In the genomic region with DNA sequence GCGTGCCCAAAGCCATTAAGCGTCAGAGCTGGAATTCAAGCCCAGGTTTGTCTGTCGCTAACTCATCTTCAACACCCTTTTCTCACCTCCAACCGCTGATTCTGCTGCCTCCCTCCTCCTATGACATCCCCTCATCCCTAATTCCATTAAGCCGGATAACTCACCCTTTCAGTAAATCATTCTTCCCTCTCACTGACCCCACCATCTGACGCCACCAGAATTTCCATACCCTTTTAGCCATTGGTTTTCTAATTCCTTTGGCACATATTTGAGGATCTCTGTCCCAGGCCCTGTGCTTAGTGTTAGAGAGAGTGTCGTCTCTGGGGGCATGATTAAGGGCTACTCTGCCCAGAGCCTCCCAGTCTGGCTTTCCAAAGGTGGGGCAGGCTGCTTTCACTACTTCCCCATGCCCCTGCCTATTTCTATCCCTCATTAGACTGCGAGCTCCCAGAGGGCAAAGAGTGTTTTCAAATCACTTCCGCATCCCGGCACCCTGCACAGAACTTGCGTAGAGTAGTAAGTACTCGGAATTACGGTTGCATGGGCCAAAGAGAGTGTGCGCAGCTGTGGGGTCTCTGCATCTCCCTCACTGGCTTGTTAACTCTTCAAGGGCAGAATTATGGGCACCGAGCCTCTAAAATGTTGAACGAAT, we compare ENCODE assay signal across 10 cellular contexts. TPM values are rescaled to one million over a fixed set of nuclear protein-coding genes. Genes with fewer than 3 reads are reported as not detected.
DNase-seq lines count a peak whose midpoint lies in the region; ATAC-seq and TF ChIP-seq lines count a peak whose summit lies in the region.
"Had no signal": no experiment of that assay in that cellular context is flagged by ENCODE, and none has a peak within 500 bp of the region (broad histone marks: within the 10 kb centered on the region; RNA-seq: fewer than 3 reads in every experiment).

No MANE protein-coding gene starts in this region.

- CTCF ChIA-PET in activated naive CD4-positive, alpha-beta T cell treated with anti-CD3 and anti-CD28 coated beads, Interleukin-2, amount 10 ng/mL, durations not matched to agents 7 days and 5 days (lab: Charles Lee) = interaction anchor here (1.2 to 1.5 kb wide), 3 partner anchors 21 to 277 kb away, joined by 3 to 7 read pairs (median 3); no protein-coding TSS in a partner anchor
- CTCF ChIA-PET in activated B cell treated with CpG ODN at 0.5 μM for 24 hours (lab: Charles Lee) = interaction anchor here (0.6 kb wide), 1 partner anchor 14 kb away, joined by 3 read pairs; no protein-coding TSS in a partner anchor

- H3K27ac ChIP-seq in lower lobe of right lung = no peak overlapping the region
- no peak overlapping the region for H3K27ac ChIP-seq in testis

- DNase-seq in activated naive CD4-positive, alpha-beta T cell treated with anti-CD3 and anti-CD28 coated beads, Interleukin-2, amount 10 ng/mL, durations not matched to agents 7 days and 5 days = no peak
- no peak for DNase-seq in activated naive CD4-positive, alpha-beta T cell (lab: John Stamatoyannopoulos, UW)
- no peak for DNase-seq in activated B cell treated with CpG ODN at 0.5 μM for 24 hours
- DNase-seq in lower lobe of right lung = no peak
- no peak for DNase-seq in testis
- DNase-seq in Kasumi-1 (lab: John Stamatoyannopoulos, UW) = no peak
- DNase-seq in SW480 (ENCODE audit: low spot score) = no peak
- no peak for DNase-seq in islet precursor cell

- H3K27ac Mint-ChIP-seq in activated naive CD4-positive, alpha-beta T cell treated with anti-CD3 and anti-CD28 coated beads, Interleukin-2, amount 10 ng/mL, durations not matched to agents 7 days and 5 days = peak overlapping the region; percentile 19
- H3K27ac Mint-ChIP-seq in activated B cell treated with CpG ODN at 0.5 μM for 24 hours = peak overlapping the region; percentile 68

- H3K36me3 ChIP-seq in lower lobe of right lung (no peaks in the 10 kb centered on the region), testis (ENCODE audit: low read depth, missing control alignments) (no peaks in the 10 kb centered on the region)
- H3K36me3 ChIP-seq: pancreas had no signal

- H3K9me3 ChIP-seq in lower lobe of right lung (no peaks in the 10 kb centered on the region), testis (no peaks in the 10 kb centered on the region)
- H3K9me3 ChIP-seq: pancreas had no signal

- peak overlapping the region; percentile 54 for H3K4me3 ChIP-seq in lower lobe of right lung
- H3K4me3 ChIP-seq in testis = peak overlapping the region; percentile 50 to 51
- H3K4me3 ChIP-seq: body of pancreas had no signal

- H3K27me3 ChIP-seq in lower lobe of right lung (ENCODE audit: low read depth) (peaks cover 24% of the 10 kb centered on the region), testis (no peaks in the 10 kb centered on the region)
- H3K27me3 ChIP-seq: body of pancreas, pancreas had no signal

- H3K27me3 Mint-ChIP-seq in activated naive CD4-positive, alpha-beta T cell treated with anti-CD3 and anti-CD28 coated beads, Interleukin-2, amount 10 ng/mL, durations not matched to agents 7 days and 5 days = peaks cover 74% of the 10 kb centered on the region
- H3K27me3 Mint-ChIP-seq in activated B cell treated with CpG ODN at 0.5 μM for 24 hours = peaks cover 40% of the 10 kb centered on the region

- H3K9me3 Mint-ChIP-seq in activated naive CD4-positive, alpha-beta T cell treated with anti-CD3 and anti-CD28 coated beads, Interleukin-2, amount 10 ng/mL, durations not matched to agents 7 days and 5 days = peaks cover 7% of the 10 kb centered on the region
- no peaks in the 10 kb centered on the region for H3K9me3 Mint-ChIP-seq in activated B cell treated with CpG ODN at 0.5 μM for 24 hours

- H3K4me1 ChIP-seq in lower lobe of right lung = peaks cover 17% of the 10 kb centered on the region
- no peaks in the 10 kb centered on the region for H3K4me1 ChIP-seq in testis

- no peak for ATAC-seq in activated B cell treated with CpG ODN at 0.5 μM for 24 hours (ENCODE audit: low read depth)
- ATAC-seq in lower lobe of right lung = no peak

- peak overlapping the region; percentile 56 for H3K4me3 Mint-ChIP-seq in activated naive CD4-positive, alpha-beta T cell treated with anti-CD3 and anti-CD28 coated beads, Interleukin-2, amount 10 ng/mL, durations not matched to agents 7 days and 5 days
- peak overlapping the region; percentile 76 for H3K4me3 Mint-ChIP-seq in activated B cell treated with CpG ODN at 0.5 μM for 24 hours

- intact Hi-C loops in activated B cell treated with CpG ODN at 0.5 μM for 24 hours (cut with micrococcal nuclease) (no loop called here), lower lobe of right lung (cut with DNase I) (no loop called here), testis (cut with DNase I; ENCODE audit: low total_unique reads) (no loop called here)

- H3K36me3 Mint-ChIP-seq in activated naive CD4-positive, alpha-beta T cell treated with anti-CD3 and anti-CD28 coated beads, Interleukin-2, amount 10 ng/mL, durations not matched to agents 7 days and 5 days = peaks cover 10% of the 10 kb centered on the region
- H3K36me3 Mint-ChIP-seq in activated B cell treated with CpG ODN at 0.5 μM for 24 hours (ENCODE audit: low read depth) = no peaks in the 10 kb centered on the region

- peaks cover 26% of the 10 kb centered on the region for H3K4me1 Mint-ChIP-seq in activated naive CD4-positive, alpha-beta T cell treated with anti-CD3 and anti-CD28 coated beads, Interleukin-2, amount 10 ng/mL, durations not matched to agents 7 days and 5 days
- H3K4me1 Mint-ChIP-seq in activated B cell treated with CpG ODN at 0.5 μM for 24 hours = peaks cover 26% of the 10 kb centered on the region

- no peak for TF ChIP-seq POLR2A in testis (IDR thresholded peaks at IDR 0.05)

- POLR2A ChIA-PET in activated B cell treated with CpG ODN at 0.5 μM for 24 hours (lab: Charles Lee) = no interaction called here

- 50 to 59% methylated on average over 16 of the region's 16 CpGs for WGBS in testis, 2 donors

- TF ChIP-seq CTCF in activated B cell treated with CpG ODN at 0.5 μM for 24 hours (IDR thresholded peaks at IDR 0.05) (no peak), lower lobe of right lung (IDR thresholded peaks at IDR 0.05) (no peak), testis (IDR thresholded peaks at IDR 0.05) (no peak)

RNA-seq across cellular contexts. Expression of a gene that starts 3.9 kb away (rescaled TPM):
- total RNA-seq in activated B cell treated with CpG ODN at 0.5 μM for 24 hours (0.11 and 0.49 TPM in 2 replicates), lower lobe of right lung (2.6 TPM), testis (10 to 100 TPM; 51.2 to 58.2 TPM)
- 15.4 TPM for polyA plus RNA-seq in testis (ENCODE audit: insufficient read depth, low read depth, low replicate concordance)

RNA-seq across cellular contexts. Expression of a gene that starts 29.8 kb away (rescaled TPM):
- total RNA-seq in activated B cell treated with CpG ODN at 0.5 μM for 24 hours (4,635 and 5,236 TPM in 2 replicates), lower lobe of right lung (1,761 TPM), testis (100 to 1,000 TPM; 464 to 925 TPM)
- polyA plus RNA-seq in testis (ENCODE audit: insufficient read depth, low read depth, low replicate concordance) = 1,294 TPM

Comparison
In these comparisons a context has a peak if more than half of its experiments do, and no peak if none do; other contexts are left out.
1. RNA of a gene that starts 3.9 kb away (total RNA-seq): 51.2 to 58.2 TPM in testis; 2.6 TPM in lower lobe of right lung (single experiment) and 0.11 to 0.49 TPM in activated B cell treated with CpG ODN at 0.5 μM for 24 hours; every median in the first group is over 10 times any median in the second.